ENCODE assay signal across 8 cellular contexts in genomic region chr10:89301721-89302445, GRCh38. TPM values are rescaled to one million over a fixed set of nuclear protein-coding genes. Genes with fewer than 3 reads are reported as not detected.
DNase-seq lines count a peak whose midpoint lies in the region; ATAC-seq and TF ChIP-seq lines count a peak whose summit lies in the region.

A gene with protein sequence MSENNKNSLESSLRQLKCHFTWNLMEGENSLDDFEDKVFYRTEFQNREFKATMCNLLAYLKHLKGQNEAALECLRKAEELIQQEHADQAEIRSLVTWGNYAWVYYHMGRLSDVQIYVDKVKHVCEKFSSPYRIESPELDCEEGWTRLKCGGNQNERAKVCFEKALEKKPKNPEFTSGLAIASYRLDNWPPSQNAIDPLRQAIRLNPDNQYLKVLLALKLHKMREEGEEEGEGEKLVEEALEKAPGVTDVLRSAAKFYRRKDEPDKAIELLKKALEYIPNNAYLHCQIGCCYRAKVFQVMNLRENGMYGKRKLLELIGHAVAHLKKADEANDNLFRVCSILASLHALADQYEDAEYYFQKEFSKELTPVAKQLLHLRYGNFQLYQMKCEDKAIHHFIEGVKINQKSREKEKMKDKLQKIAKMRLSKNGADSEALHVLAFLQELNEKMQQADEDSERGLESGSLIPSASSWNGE (plus strand): TSS chr10:89302046. CDS start chr10:89302124, 78 bp downstream.

- H3K9me3 ChIP-seq in OCI-LY7 (ENCODE audit: low read length) (no peaks in the 10 kb centered on the region; the same call in 1 of the 2 replicates), heart right ventricle (peaks cover 0 to 12% (median 0%) of the 10 kb centered on the region in 11 donors)

- peak within 1 kb of the TSS; percentile 69 for H3K4me3 ChIP-seq in OCI-LY7 (ENCODE audit: low read depth, low read length, poor library complexity, severe bottlenecking)
- H3K4me3 ChIP-seq in heart right ventricle, result peak within 1 kb of the TSS; percentile 30 to 61 (median 58)
- H3K4me3 ChIP-seq in retinal pigment epithelial cell (ENCODE audit: low read length), result peak within 1 kb of the TSS; percentile 48

- POLR2A ChIA-PET in OCI-LY7 (lab: Charles Lee), result interaction anchor here (0.6 to 1.0 kb wide), 2 partner anchors 9 to 66 kb away, joined by 3 read pairs; no protein-coding TSS in a partner anchor
- POLR2A ChIA-PET in activated naive CD8-positive, alpha-beta T cell treated with anti-CD3 and anti-CD28 coated beads, Interleukin-2, amount 10 ng/mL, durations not matched to agents 7 days and 5 days (lab: Charles Lee), result interaction anchor here (1.1 to 4.0 kb wide), 14 partner anchors 9 to 311 kb away, joined by 3 to 40 read pairs (median 6); partner anchors contain the start of genes FAS, IFIT1, IFIT3 and IFIT5

- H3K27ac Mint-ChIP-seq in activated naive CD8-positive, alpha-beta T cell treated with anti-CD3 and anti-CD28 coated beads, Interleukin-2, amount 10 ng/mL, durations not matched to agents 7 days and 5 days, result peak within 1 kb of the TSS; percentile 94

- 3 to 5% methylated on average over 10 of the region's 10 CpGs for WGBS in heart right ventricle, 2 donors

- H3K36me3 ChIP-seq in OCI-LY7 (ENCODE audit: insufficient read depth, low read length) (no peaks in the 10 kb centered on the region), heart right ventricle (peaks cover 0 to 15% (median 5%) of the 10 kb centered on the region in 9 donors)

- H3K36me3 Mint-ChIP-seq in activated naive CD8-positive, alpha-beta T cell treated with anti-CD3 and anti-CD28 coated beads, Interleukin-2, amount 10 ng/mL, durations not matched to agents 7 days and 5 days, result peaks cover 41% of the 10 kb centered on the region

- H3K4me2 ChIP-seq in OCI-LY7 (ENCODE audit: low read length), result peak within 1 kb of the TSS; percentile 94

- in situ Hi-C loops in Caki2 (cut with HindIII; ENCODE audit: low pct_unique_long_range_greater_than_20kb, low sequenced_read_pairs), result no loop called here

- H3K4me3 Mint-ChIP-seq in activated naive CD8-positive, alpha-beta T cell treated with anti-CD3 and anti-CD28 coated beads, Interleukin-2, amount 10 ng/mL, durations not matched to agents 7 days and 5 days, result peak within 1 kb of the TSS; percentile 95

- peak within 1 kb of the TSS; percentile 11 for H3K27ac ChIP-seq in OCI-LY7 (ENCODE audit: low read depth, low read length, poor library complexity, severe bottlenecking)
- H3K27ac ChIP-seq in heart right ventricle, result peak within 1 kb of the TSS; percentile 57 to 94 (median 86)

- TF ChIP-seq CTCF in OCI-LY7 (conservative IDR thresholded peaks at IDR 0.05; ENCODE audit: low read length) (no peak), heart right ventricle (IDR thresholded peaks at IDR 0.05) (no peak), retinal pigment epithelial cell (conservative IDR thresholded peaks at IDR 0.05; ENCODE audit: low read depth, low read length) (no peak)

- ATAC-seq in GM19324 (IDR thresholded peaks at IDR 0.05; ENCODE audit: low FRiP score, unreplicated experiment) (peak; percentile 62), HG03378 (IDR thresholded peaks at IDR 0.05; ENCODE audit: unreplicated experiment) (peak; percentile 65), heart right ventricle (peak; percentile 71 to 88 (median 80))
- ATAC-seq in activated naive CD8-positive, alpha-beta T cell treated with anti-CD3 and anti-CD28 coated beads, Interleukin-2, amount 10 ng/mL, durations not matched to agents 7 days and 5 days (ENCODE audit: low read depth), result peak; percentile 75

- DNase-seq in Caki2 (ENCODE audit: low read depth), result peak; percentile 64
- DNase-seq in OCI-LY7 (ENCODE audit: low spot score), result peak; percentile 66
- peak; percentile 40 for DNase-seq in activated naive CD8-positive, alpha-beta T cell treated with anti-CD3 and anti-CD28 coated beads, Interleukin-2, amount 10 ng/mL, durations not matched to agents 7 days and 5 days
- DNase-seq in heart right ventricle, result peak in 1 of 2 donors; percentile 30
- no peak for DNase-seq in retinal pigment epithelial cell (ENCODE audit: low read depth)
- DNase-seq in activated gamma-delta T cell (lab: John Stamatoyannopoulos, UW), result no peak

- no peaks in the 10 kb centered on the region for H3K27me3 Mint-ChIP-seq in activated naive CD8-positive, alpha-beta T cell treated with anti-CD3 and anti-CD28 coated beads, Interleukin-2, amount 10 ng/mL, durations not matched to agents 7 days and 5 days

- H3K9me3 Mint-ChIP-seq in activated naive CD8-positive, alpha-beta T cell treated with anti-CD3 and anti-CD28 coated beads, Interleukin-2, amount 10 ng/mL, durations not matched to agents 7 days and 5 days, result peaks cover 8% of the 10 kb centered on the region

- no peaks in the 10 kb centered on the region for H3K9me2 ChIP-seq in OCI-LY7 (ENCODE audit: insufficient read depth, low read length)

- CTCF ChIA-PET in OCI-LY7 (lab: Charles Lee; ENCODE audit: unreplicated experiment), result interaction anchor here (0.5 kb wide), 1 partner anchor 68 kb away, joined by 3 read pairs; no protein-coding TSS in a partner anchor

- H3K27me3 ChIP-seq in heart right ventricle, result no peaks in the 10 kb centered on the region

- H3K4me1 ChIP-seq in OCI-LY7 (ENCODE audit: insufficient read depth, low read length, poor library complexity, severe bottlenecking), result peaks cover 17% of the 10 kb centered on the region
- H3K4me1 ChIP-seq in heart right ventricle, result peaks cover 0 to 44% (median 28%) of the 10 kb centered on the region in 9 donors

- peak within 1 kb of the TSS; percentile 98 for H2AFZ ChIP-seq in OCI-LY7 (ENCODE audit: low read length)

- peaks cover 33% of the 10 kb centered on the region for H3K4me1 Mint-ChIP-seq in activated naive CD8-positive, alpha-beta T cell treated with anti-CD3 and anti-CD28 coated beads, Interleukin-2, amount 10 ng/mL, durations not matched to agents 7 days and 5 days

- no peaks in the 10 kb centered on the region for H3K79me2 ChIP-seq in OCI-LY7 (ENCODE audit: insufficient read depth, low read depth, low read length)

- H4K20me1 ChIP-seq in OCI-LY7 (ENCODE audit: insufficient read depth, low read length), result no peaks in the 10 kb centered on the region

- intact Hi-C loops in OCI-LY7 (cut with micrococcal nuclease; ENCODE audit: unreplicated experiment), result no loop called here
- intact Hi-C loops in heart right ventricle (cut with DNase I), result no loop called here

- no TSS peak for BruUV-seq in OCI-LY7 (replicated peaks; lab: Mats Ljungman, UMichigan)

RNA-seq across cellular contexts. Expression of the gene that starts here (rescaled TPM):
- 5.9 and 7.9 TPM in 2 replicates for total RNA-seq in Caki2 (2014; rRNA removed; shearing (Covaris generic); ENCODE audit: low replicate concordance)
- total RNA-seq in OCI-LY7 (2014; rRNA removed; shearing (Covaris generic)), result 0.26 and 0.57 TPM in 2 replicates
- total RNA-seq in OCI-LY7 (2022) (0.37 and 0.72 TPM in 2 replicates), heart right ventricle (10 to 100 TPM in 3 of 10 donors, 1 to 10 TPM in 7; 2.1 to 24.4 (median 6.5) TPM)
- 10 to 100 TPM; 18.5 to 21.6 TPM for total RNA-seq in activated naive CD8-positive, alpha-beta T cell treated with anti-CD3 and anti-CD28 coated beads, Interleukin-2, amount 10 ng/mL, durations not matched to agents 7 days and 5 days
- polyA plus RNA-seq in heart right ventricle, result 1 to 10 TPM; 1.8 to 4.6 TPM

Comparison
In these comparisons a context has a peak if more than half of its experiments do, and no peak if none do; other contexts are left out.
1. Peak in DNase-seq, H3K4me3 ChIP-seq, H3K27ac ChIP-seq and H3K4me2 ChIP-seq in OCI-LY7; RNA of the gene not detected or under 1 TPM.
2. DNase-seq: peak in Caki2 (single experiment) and activated naive CD8-positive, alpha-beta T cell treated with anti-CD3 and anti-CD28 coated beads, Interleukin-2, amount 10 ng/mL, durations not matched to agents 7 days and 5 days (single experiment); none in retinal pigment epithelial cell (single experiment) and activated gamma-delta T cell (single experiment).
3. Peak in every context shown above with its lines, with median percentiles within 50 percentile points of each other: ATAC-seq and H3K4me3 ChIP-seq.